In the genomic region with DNA sequence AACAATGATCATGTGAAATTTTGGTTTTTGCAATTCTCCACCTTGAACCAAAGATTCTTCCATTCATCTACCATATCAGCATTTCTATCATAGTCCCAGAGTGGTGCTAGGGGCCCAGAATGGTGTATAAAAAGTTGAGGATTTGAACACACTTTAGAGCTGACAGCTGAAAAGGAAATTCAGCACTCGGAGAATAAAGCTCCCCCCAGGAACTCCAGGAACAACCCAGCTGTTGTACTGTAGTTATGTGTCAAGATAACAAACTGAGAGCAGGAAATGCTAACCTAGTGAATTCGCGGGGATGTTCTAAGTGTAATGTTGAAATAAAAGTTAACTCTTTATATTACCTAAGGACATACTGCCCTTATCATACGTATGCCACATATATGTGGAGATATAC, we compare ENCODE assay signal across 10 cellular contexts.
DNase-seq lines count a peak whose midpoint lies in the region; ATAC-seq, FAIRE-seq and TF ChIP-seq lines count a peak whose summit lies in the region.
"Had no signal": no experiment of that assay in that cellular context is flagged by ENCODE, and none has a peak within 500 bp of the region (broad histone marks: within the 10 kb centered on the region; RNA-seq: fewer than 3 reads in every experiment).

No MANE protein-coding gene starts in this region.

- H3K4me1 Mint-ChIP-seq in natural killer cell treated with Interleukin-12 subunit alpha and Interleukin-12 subunit beta and Interleukin-15 and Interleukin-18, amount 100 ng/mL, for 72 hours (ENCODE audit: low read depth in 2 of 2) = no peaks in the 10 kb centered on the region

- H3K36me3 Mint-ChIP-seq in natural killer cell treated with Interleukin-12 subunit alpha and Interleukin-12 subunit beta and Interleukin-15 and Interleukin-18, amount 100 ng/mL, for 72 hours = no peaks in the 10 kb centered on the region

- intact Hi-C loops in HepG2 (cut with micrococcal nuclease; ENCODE audit: unreplicated experiment) (no loop called here), esophagus squamous epithelium (cut with DNase I) (no loop called here)

- H3K9ac ChIP-seq in liver (ENCODE audit: low read depth in 1 of 2, low read length in 2 of 2) (no peak overlapping the region), HepG2 (ENCODE audit: insufficient read depth, low read depth, low read length) (no peak overlapping the region)

- H3K27ac ChIP-seq in liver (ENCODE audit: low read depth in 1 of 2, low read length in 2 of 2) (peak overlapping the region; percentile 46 to 68), HepG2 (ENCODE audit: extremely low read length, insufficient read depth, low read length) (no peak overlapping the region), esophagus squamous epithelium (peak overlapping the region; percentile 31 to 78 (median 70))

- POLR2A ChIA-PET in HepG2 (lab: Yijun Ruan, JAX) = no interaction called here

- peaks cover 0 to 4% (median 0%) of the 10 kb centered on the region in 4 donors for H3K36me3 ChIP-seq in liver (ENCODE audit: control insufficient read depth in 4 of 4, insufficient read depth in 3 of 4, low read depth in 1 of 4, low read length in 3 of 4)
- no peaks in the 10 kb centered on the region for H3K36me3 ChIP-seq in HepG2 (replicated peaks in 1 of 2; ENCODE audit: control insufficient read depth in 1 of 2, insufficient read depth in 2 of 2, low read length in 2 of 2)
- no peaks in the 10 kb centered on the region for H3K36me3 ChIP-seq in esophagus squamous epithelium

- no peak overlapping the region for H3K4me3 ChIP-seq in liver (ENCODE audit: low read depth in 1 of 3, low read length in 3 of 3)
- H3K4me3 ChIP-seq in HepG2 (replicated peaks in 1 of 3; ENCODE audit: insufficient read depth in 1 of 3, low read depth in 2 of 3, low read length in 3 of 3) = no peak overlapping the region
- peak overlapping the region in 1 of 4 donors; percentile 41 for H3K4me3 ChIP-seq in esophagus squamous epithelium

- BruUV-seq in HepG2 (replicated peaks; lab: Mats Ljungman, UMichigan) = no TSS peak

- no peaks in the 10 kb centered on the region for H3K9me3 ChIP-seq in liver (ENCODE audit: control insufficient read depth in 4 of 4, low read length in 3 of 4)
- H3K9me3 ChIP-seq in HepG2 (ENCODE audit: low read length) = no peaks in the 10 kb centered on the region
- no peaks in the 10 kb centered on the region for H3K9me3 ChIP-seq in esophagus squamous epithelium

- ATAC-seq in HepG2 (no peak), HG03521 (IDR thresholded peaks at IDR 0.05; ENCODE audit: unreplicated experiment) (no peak)
- no peak for ATAC-seq in natural killer cell treated with Interleukin-12 subunit alpha and Interleukin-12 subunit beta and Interleukin-15 and Interleukin-18, amount 100 ng/mL, for 72 hours

- H3K27me3 Mint-ChIP-seq in natural killer cell treated with Interleukin-12 subunit alpha and Interleukin-12 subunit beta and Interleukin-15 and Interleukin-18, amount 100 ng/mL, for 72 hours = no peaks in the 10 kb centered on the region

- no peak for DNase-seq in HepG2 (ENCODE audit: low spot score)
- DNase-seq in esophagus squamous epithelium (lab: John Stamatoyannopoulos, UW) = no peak
- peak; percentile 73 for DNase-seq in myocyte (ENCODE audit: low read depth)
- no peak for DNase-seq in natural killer cell treated with Interleukin-12 subunit alpha and Interleukin-12 subunit beta and Interleukin-15 and Interleukin-18, amount 100 ng/mL, for 72 hours (ENCODE audit: low spot score)
- no peak for DNase-seq in RKO (ENCODE audit: low spot score)
- no peak for DNase-seq in activated naive CD4-positive, alpha-beta T cell (lab: John Stamatoyannopoulos, UW)
- DNase-seq: activated gamma-delta T cell treated with Interleukin-2 at 50 U/mL for 16 hours; stimulated activated CD4-positive, alpha-beta T cell treated with anti-CD3 and anti-CD28 coated beads, Interleukin-2, amount 100 ng/mL, for 48 hours had no signal

- FAIRE-seq in HepG2 (lab: Jason Lieb, UNC) = no peak

- no peaks in the 10 kb centered on the region for H3K27me3 ChIP-seq in liver (ENCODE audit: control insufficient read depth in 4 of 4, insufficient read depth in 4 of 4, low read length in 3 of 4)
- H3K27me3 ChIP-seq in HepG2 (ENCODE audit: control insufficient read depth in 1 of 2, insufficient read depth in 2 of 2, low read length in 2 of 2) = no peaks in the 10 kb centered on the region
- H3K27me3 ChIP-seq in esophagus squamous epithelium = no peaks in the 10 kb centered on the region

- H3K9me3 Mint-ChIP-seq in natural killer cell treated with Interleukin-12 subunit alpha and Interleukin-12 subunit beta and Interleukin-15 and Interleukin-18, amount 100 ng/mL, for 72 hours = no peaks in the 10 kb centered on the region

- no peak overlapping the region for H3K4me2 ChIP-seq in HepG2 (ENCODE audit: low read depth, low read length)

- CTCF ChIA-PET in HepG2 (lab: Yijun Ruan, JAX; ENCODE audit: low intra/inter-chr PET ratio, low total read pairs) = no interaction called here

- no peaks in the 10 kb centered on the region for H3K79me2 ChIP-seq in HepG2 (ENCODE audit: insufficient read depth, low read length)

- in situ Hi-C loops in HepG2 (cut with HindIII; ENCODE audit: extremely low pct_ligation_motif_present, low pct_unique_long_range_greater_than_20kb) = no loop called here

- TF ChIP-seq POLR2A in HepG2 (IDR thresholded peaks at IDR 0.05; ENCODE audit: insufficient read depth in 1 of 2, low read depth in 2 of 2, low read length in 2 of 2) (no peak), esophagus squamous epithelium (IDR thresholded peaks at IDR 0.05) (no peak)

- WGBS in liver = 41% methylated on average over 4 of the region's 4 CpGs
- WGBS in HepG2 (ENCODE audit: low lambda C conversion rate) = 78% methylated on average over 4 of the region's 4 CpGs
- WGBS in esophagus squamous epithelium, 2 donors = 27 to 28% methylated on average over 4 of the region's 4 CpGs

- TF ChIP-seq EP300 in HepG2 (IDR thresholded peaks at IDR 0.05; ENCODE audit: low read depth in 2 of 2, low read length in 2 of 2) (no peak), HepG2 (CRISPR knock-in tag; IDR thresholded peaks at IDR 0.05; ENCODE audit: borderline replicate concordance) (no peak)

- no peaks in the 10 kb centered on the region for H4K20me1 ChIP-seq in HepG2 (ENCODE audit: insufficient read depth, low read length)

- no peak overlapping the region for H2AFZ ChIP-seq in HepG2 (ENCODE audit: low read length)

- peak; percentile 11 to 32 for TF ChIP-seq RAD21 in liver (IDR thresholded peaks at IDR 0.05)
- no peak for TF ChIP-seq RAD21 in HepG2 (CRISPR knock-in tag; IDR thresholded peaks at IDR 0.05)

- H3K4me1 ChIP-seq in liver (ENCODE audit: control insufficient read depth in 4 of 4, insufficient read depth in 4 of 4, low read length in 3 of 4) (peaks cover 0 to 5% (median 0%) of the 10 kb centered on the region in 4 donors), HepG2 (ENCODE audit: insufficient read depth, low read length) (no peaks in the 10 kb centered on the region), esophagus squamous epithelium (peaks cover 3 to 48% (median 7%) of the 10 kb centered on the region in 3 donors)

- H3K4me3 Mint-ChIP-seq in natural killer cell treated with Interleukin-12 subunit alpha and Interleukin-12 subunit beta and Interleukin-15 and Interleukin-18, amount 100 ng/mL, for 72 hours = no peak overlapping the region

- no peak overlapping the region for H3K27ac Mint-ChIP-seq in natural killer cell treated with Interleukin-12 subunit alpha and Interleukin-12 subunit beta and Interleukin-15 and Interleukin-18, amount 100 ng/mL, for 72 hours

- TF ChIP-seq CTCF in liver (IDR thresholded peaks at IDR 0.05; ENCODE audit: low read depth, low read length, missing input control) (no peak), HepG2 (CRISPR knock-in tag; IDR thresholded peaks at IDR 0.05) (no peak), esophagus squamous epithelium (IDR thresholded peaks at IDR 0.05) (no peak)

TF ChIP-seq in liver, 16 proteins besides CTCF, POLR2A, EP300 and RAD21:
- TF ChIP-seq NR2F2 (IDR thresholded peaks at IDR 0.05) (peak; percentile 22), TAF1 (conservative IDR thresholded peaks at IDR 0.05) (no peak)
- TF ChIP-seq, protein P1, sequence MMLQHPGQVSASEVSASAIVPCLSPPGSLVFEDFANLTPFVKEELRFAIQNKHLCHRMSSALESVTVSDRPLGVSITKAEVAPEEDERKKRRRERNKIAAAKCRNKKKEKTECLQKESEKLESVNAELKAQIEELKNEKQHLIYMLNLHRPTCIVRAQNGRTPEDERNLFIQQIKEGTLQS (IDR thresholded peaks at IDR 0.05) = no peak

TF ChIP-seq in HepG2, 621 proteins besides CTCF, POLR2A, EP300 and RAD21 (continues in another document):
- TF ChIP-seq ESRRA (CRISPR knock-in tag; IDR thresholded peaks at IDR 0.05; ENCODE audit: low read depth) = no peak
- TF ChIP-seq REL (CRISPR knock-in tag; conservative IDR thresholded peaks at IDR 0.05) = no peak
- TF ChIP-seq, protein P2, sequence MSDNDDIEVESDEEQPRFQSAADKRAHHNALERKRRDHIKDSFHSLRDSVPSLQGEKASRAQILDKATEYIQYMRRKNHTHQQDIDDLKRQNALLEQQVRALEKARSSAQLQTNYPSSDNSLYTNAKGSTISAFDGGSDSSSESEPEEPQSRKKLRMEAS (IDR thresholded peaks at IDR 0.05) = no peak
- TF ChIP-seq KLF6 (CRISPR knock-in tag; IDR thresholded peaks at IDR 0.05) = no peak
- TF ChIP-seq, protein P3, sequence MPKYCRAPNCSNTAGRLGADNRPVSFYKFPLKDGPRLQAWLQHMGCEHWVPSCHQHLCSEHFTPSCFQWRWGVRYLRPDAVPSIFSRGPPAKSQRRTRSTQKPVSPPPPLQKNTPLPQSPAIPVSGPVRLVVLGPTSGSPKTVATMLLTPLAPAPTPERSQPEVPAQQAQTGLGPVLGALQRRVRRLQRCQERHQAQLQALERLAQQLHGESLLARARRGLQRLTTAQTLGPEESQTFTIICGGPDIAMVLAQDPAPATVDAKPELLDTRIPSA (CRISPR knock-in tag; IDR thresholded peaks at IDR 0.05; ENCODE audit: borderline replicate concordance) = no peak
- no peak for TF ChIP-seq HOXA9 (CRISPR knock-in tag; IDR thresholded peaks at IDR 0.05; ENCODE audit: borderline replicate concordance)
- no peak for TF ChIP-seq U2AF1 (optimal IDR thresholded peaks at IDR 0.05; ENCODE audit: low read depth, low read length)
- TF ChIP-seq RAD51 (IDR thresholded peaks at IDR 0.05; ENCODE audit: borderline replicate concordance) = no peak
- TF ChIP-seq, protein P4, sequence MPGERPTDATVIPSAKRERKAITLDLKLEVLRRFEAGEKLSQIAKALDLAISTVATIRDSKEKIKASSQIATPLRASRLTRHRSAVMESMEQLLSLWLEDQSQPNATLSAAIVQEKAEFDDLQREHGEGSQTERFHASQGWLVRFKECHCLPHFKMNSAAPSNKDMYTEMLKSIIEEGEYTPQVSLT (CRISPR knock-in tag; IDR thresholded peaks at IDR 0.05; ENCODE audit: borderline replicate concordance, low read depth) = no peak
- no peak for TF ChIP-seq KLF13 (CRISPR knock-in tag; IDR thresholded peaks at IDR 0.05)
- no peak for TF ChIP-seq ZNF850 (CRISPR knock-in tag; conservative IDR thresholded peaks at IDR 0.05)
